1 cellular context compared by ENCODE assay signal in genomic region chr11:73779084-73779902, GRCh38.
TF ChIP-seq lines count a peak whose summit lies in the region.

No MANE protein-coding gene starts in this region.

TF ChIP-seq in HepG2, 621 proteins besides CTCF, POLR2A, EP300 and RAD21 (continued from another document and continues in another):
- TF ChIP-seq UBTF (CRISPR knock-in tag; IDR thresholded peaks at IDR 0.05), result peak; percentile 49; the same call in 1 of the 2 replicates
- no peak for TF ChIP-seq NR2F1 (CRISPR knock-in tag; IDR thresholded peaks at IDR 0.05)
- TF ChIP-seq NRL (CRISPR knock-in tag; IDR thresholded peaks at IDR 0.05; ENCODE audit: borderline replicate concordance), result peak; percentile 53; the same call in 1 of the 2 replicates
- TF ChIP-seq ZNF124 (CRISPR knock-in tag; IDR thresholded peaks at IDR 0.05), result peak; percentile 61; the same call in 1 of the 2 replicates
- TF ChIP-seq THAP8 (CRISPR knock-in tag; IDR thresholded peaks at IDR 0.05; ENCODE audit: borderline replicate concordance), result no peak
- peak; percentile 32; the same call in 1 of the 2 replicates for TF ChIP-seq ARID5B (CRISPR knock-in tag; IDR thresholded peaks at IDR 0.05)
- no peak for TF ChIP-seq ZNF235 (CRISPR knock-in tag; IDR thresholded peaks at IDR 0.05; ENCODE audit: borderline replicate concordance)
- TF ChIP-seq RFXANK (CRISPR knock-in tag; IDR thresholded peaks at IDR 0.05), result 0 out of 2 replicates have a peak, but pooled peaks have one; percentile 43
- TF ChIP-seq NFRKB (IDR thresholded peaks at IDR 0.05), result peak; percentile 81
- TF ChIP-seq ZNF543 (CRISPR knock-in tag; IDR thresholded peaks at IDR 0.05), result no peak; the same call in 1 of the 2 replicates
- TF ChIP-seq E2F2 (CRISPR knock-in tag; IDR thresholded peaks at IDR 0.05; ENCODE audit: borderline replicate concordance), result 0 out of 2 replicates have a peak, but pooled peaks have one; percentile 56
- peak; percentile 78; the same call in 1 of the 2 replicates for TF ChIP-seq PCBP1 (IDR thresholded peaks at IDR 0.05; ENCODE audit: borderline replicate concordance, low read depth, low read length)
- 0 out of 2 replicates have a peak, but pooled peaks have one; percentile 49 for TF ChIP-seq ZNF136 (CRISPR knock-in tag; IDR thresholded peaks at IDR 0.05; ENCODE audit: low read depth)
- TF ChIP-seq MTF1 (CRISPR knock-in tag; IDR thresholded peaks at IDR 0.05), result no peak
- no peak for TF ChIP-seq ZNF362 (CRISPR knock-in tag; IDR thresholded peaks at IDR 0.05; ENCODE audit: borderline replicate concordance)
- TF ChIP-seq ZNF558 (CRISPR knock-in tag; IDR thresholded peaks at IDR 0.05; ENCODE audit: borderline replicate concordance), result peak; percentile 53; the same call in 1 of the 2 replicates
- no peak for TF ChIP-seq ZNF576 (CRISPR knock-in tag; IDR thresholded peaks at IDR 0.05)
- no peak for TF ChIP-seq E2F5 (CRISPR knock-in tag; conservative IDR thresholded peaks at IDR 0.05)
- TF ChIP-seq HMGXB4 (CRISPR knock-in tag; IDR thresholded peaks at IDR 0.05; ENCODE audit: borderline replicate concordance in 1 of 2, low read depth in 1 of 2), result peak in 1 of 2 experiments; percentile 83; a peak in 2 of 4 replicates
- no peak for TF ChIP-seq ZNF879 (CRISPR knock-in tag; IDR thresholded peaks at IDR 0.05)
- TF ChIP-seq PRDM10 (CRISPR knock-in tag; IDR thresholded peaks at IDR 0.05; ENCODE audit: low read depth), result peak; percentile 50; the same call in 1 of the 2 replicates
- TF ChIP-seq ZNF230 (CRISPR knock-in tag; IDR thresholded peaks at IDR 0.05), result no peak
- TF ChIP-seq STAG1 (CRISPR knock-in tag; IDR thresholded peaks at IDR 0.05), result no peak
- peak; percentile 73 for TF ChIP-seq ZFY (CRISPR knock-in tag; IDR thresholded peaks at IDR 0.05)
- no peak for TF ChIP-seq MATR3 (CRISPR knock-in tag; IDR thresholded peaks at IDR 0.05)
- TF ChIP-seq ARNTL (CRISPR knock-in tag; IDR thresholded peaks at IDR 0.05), result peak; percentile 63; the same call in 1 of the 2 replicates
- 0 out of 2 replicates have a peak, but pooled peaks have one; percentile 21 for TF ChIP-seq NR2F6 (IDR thresholded peaks at IDR 0.05)
- TF ChIP-seq NR2F6 (CRISPR knock-in tag; IDR thresholded peaks at IDR 0.05), result peak; percentile 30; the same call in 1 of the 2 replicates
- TF ChIP-seq ZNF598 (CRISPR knock-in tag; IDR thresholded peaks at IDR 0.05; ENCODE audit: borderline replicate concordance), result 0 out of 2 replicates have a peak, but pooled peaks have one; percentile 28
- TF ChIP-seq ZNF878 (CRISPR knock-in tag; IDR thresholded peaks at IDR 0.05), result peak; percentile 82; the same call in 1 of the 2 replicates
- TF ChIP-seq ZNF281 (CRISPR knock-in tag; IDR thresholded peaks at IDR 0.05; ENCODE audit: borderline replicate concordance), result no peak
- TF ChIP-seq REXO4 (CRISPR knock-in tag; IDR thresholded peaks at IDR 0.05; ENCODE audit: borderline replicate concordance), result no peak
- TF ChIP-seq ZBTB14 (CRISPR knock-in tag; IDR thresholded peaks at IDR 0.05), result peak; percentile 88
- 0 out of 2 replicates have a peak, but pooled peaks have one; percentile 39 for TF ChIP-seq HES4 (CRISPR knock-in tag; IDR thresholded peaks at IDR 0.05; ENCODE audit: borderline replicate concordance)
- TF ChIP-seq GFI1 (CRISPR knock-in tag; IDR thresholded peaks at IDR 0.05; ENCODE audit: borderline replicate concordance), result peak; percentile 65; the same call in 1 of the 2 replicates
- no peak; the same call in 1 of the 2 replicates for TF ChIP-seq NAIF1 (CRISPR knock-in tag; IDR thresholded peaks at IDR 0.05; ENCODE audit: borderline replicate concordance)
